In genomic region chr9:95510610-95511231, GRCh38 we compare ENCODE assay signal across 1 cellular context.
TF ChIP-seq lines count a peak whose summit lies in the region.

No MANE protein-coding gene starts in this region.

TF ChIP-seq in K562, 482 proteins besides CTCF, POLR2A, EP300 and RAD21 (continued from another document and continues in another):
- TF ChIP-seq, protein P1, sequence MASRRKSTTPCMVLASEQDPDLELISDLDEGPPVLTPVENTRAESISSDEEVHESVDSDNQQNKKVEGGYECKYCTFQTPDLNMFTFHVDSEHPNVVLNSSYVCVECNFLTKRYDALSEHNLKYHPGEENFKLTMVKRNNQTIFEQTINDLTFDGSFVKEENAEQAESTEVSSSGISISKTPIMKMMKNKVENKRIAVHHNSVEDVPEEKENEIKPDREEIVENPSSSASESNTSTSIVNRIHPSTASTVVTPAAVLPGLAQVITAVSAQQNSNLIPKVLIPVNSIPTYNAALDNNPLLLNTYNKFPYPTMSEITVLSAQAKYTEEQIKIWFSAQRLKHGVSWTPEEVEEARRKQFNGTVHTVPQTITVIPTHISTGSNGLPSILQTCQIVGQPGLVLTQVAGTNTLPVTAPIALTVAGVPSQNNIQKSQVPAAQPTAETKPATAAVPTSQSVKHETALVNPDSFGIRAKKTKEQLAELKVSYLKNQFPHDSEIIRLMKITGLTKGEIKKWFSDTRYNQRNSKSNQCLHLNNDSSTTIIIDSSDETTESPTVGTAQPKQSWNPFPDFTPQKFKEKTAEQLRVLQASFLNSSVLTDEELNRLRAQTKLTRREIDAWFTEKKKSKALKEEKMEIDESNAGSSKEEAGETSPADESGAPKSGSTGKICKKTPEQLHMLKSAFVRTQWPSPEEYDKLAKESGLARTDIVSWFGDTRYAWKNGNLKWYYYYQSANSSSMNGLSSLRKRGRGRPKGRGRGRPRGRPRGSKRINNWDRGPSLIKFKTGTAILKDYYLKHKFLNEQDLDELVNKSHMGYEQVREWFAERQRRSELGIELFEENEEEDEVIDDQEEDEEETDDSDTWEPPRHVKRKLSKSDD (conservative IDR thresholded peaks at IDR 0.05; ENCODE audit: low read length): no peak
- TF ChIP-seq C11orf30 (IDR thresholded peaks at IDR 0.05; ENCODE audit: low read depth) (no peak), TEAD1 (CRISPR knock-in tag; IDR thresholded peaks at IDR 0.05) (peak in 1 of 2 experiments; percentile 84; a peak in 1 of 4 replicates), RCOR1 (IDR thresholded peaks at IDR 0.05; ENCODE audit: borderline replicate concordance in 1 of 2, low read depth in 2 of 2, low read length in 2 of 2) (peak in 1 of 2 experiments; percentile 50; a peak in 1 of 4 replicates), GTF3C2 (IDR thresholded peaks at IDR 0.05; ENCODE audit: borderline replicate concordance, extremely low read depth, insufficient read length) (no peak), SRSF9 (IDR thresholded peaks at IDR 0.05; ENCODE audit: borderline replicate concordance, low read depth, low read length) (no peak), ZFX (CRISPR knock-in tag; IDR thresholded peaks at IDR 0.05) (peak; percentile 63), HMG20B (CRISPR knock-in tag; IDR thresholded peaks at IDR 0.05) (no peak), HDAC1 (IDR thresholded peaks at IDR 0.05) (peak in 1 of 2 experiments; percentile 72; a peak in 2 of 4 replicates), ZNF583 (CRISPR knock-in tag; IDR thresholded peaks at IDR 0.05) (no peak), HINFP (tag; conservative IDR thresholded peaks at IDR 0.05; ENCODE audit: low read depth) (no peak), CBFA2T3 (IDR thresholded peaks at IDR 0.05) (no peak), XRCC3 (IDR thresholded peaks at IDR 0.05) (no peak), CXXC5 (CRISPR knock-in tag; IDR thresholded peaks at IDR 0.05) (peak; percentile 82), HDGF (IDR thresholded peaks at IDR 0.05) (no peak), NFYB (IDR thresholded peaks at IDR 0.05; ENCODE audit: extremely low read depth, insufficient read length) (peak; percentile 25), RREB1 (CRISPR knock-in tag; IDR thresholded peaks at IDR 0.05) (no peak), DPF2 (IDR thresholded peaks at IDR 0.05) (peak; percentile 22; the same call in 1 of the 2 replicates), ZBTB7A (IDR thresholded peaks at IDR 0.05; ENCODE audit: borderline replicate concordance, control insufficient read depth, low read depth, low read length) (peak; percentile 78; the same call in 1 of the 2 replicates), GABPB1 (CRISPR knock-in tag; IDR thresholded peaks at IDR 0.05) (no peak), ZNF436 (CRISPR knock-in tag; IDR thresholded peaks at IDR 0.05) (no peak), ZNF184 (CRISPR knock-in tag; IDR thresholded peaks at IDR 0.05) (no peak), U2AF1 (optimal IDR thresholded peaks at IDR 0.05; ENCODE audit: low read depth, low read length) (no peak), ELK3 (CRISPR knock-in tag; IDR thresholded peaks at IDR 0.05) (no peak), FIP1L1 (IDR thresholded peaks at IDR 0.05; ENCODE audit: low read depth, low read length, poor library complexity, severe bottlenecking) (peak; percentile 49), ZNF696 (CRISPR knock-in tag; conservative IDR thresholded peaks at IDR 0.05) (no peak), CAMTA2 (CRISPR knock-in tag; conservative IDR thresholded peaks at IDR 0.05) (no peak), THAP7 (CRISPR knock-in tag; IDR thresholded peaks at IDR 0.05) (no peak), ZNF57 (CRISPR knock-in tag; IDR thresholded peaks at IDR 0.05) (no peak), ZC3H4 (CRISPR knock-in tag; IDR thresholded peaks at IDR 0.05; ENCODE audit: borderline replicate concordance) (no peak), NCOA1 (IDR thresholded peaks at IDR 0.05; ENCODE audit: low read depth) (no peak), FOXA1 (IDR thresholded peaks at IDR 0.05; ENCODE audit: borderline replicate concordance) (no peak), ZNF133 (CRISPR knock-in tag; IDR thresholded peaks at IDR 0.05) (no peak), MTA3 (IDR thresholded peaks at IDR 0.05; ENCODE audit: borderline replicate concordance) (no peak), CHD4 (IDR thresholded peaks at IDR 0.05; ENCODE audit: insufficient read depth, insufficient replicate concordance, low read depth, low read length, poor library complexity, severe bottlenecking) (no peak), NR2F6 (CRISPR knock-in tag; IDR thresholded peaks at IDR 0.05) (no peak), GATAD2B (IDR thresholded peaks at IDR 0.05; ENCODE audit: borderline replicate concordance) (peak; percentile 64; the same call in 1 of the 2 replicates), TAF15 (IDR thresholded peaks at IDR 0.05; ENCODE audit: low read depth, low read length) (no peak), XRCC5 (IDR thresholded peaks at IDR 0.05; ENCODE audit: low read depth, low read length) (no peak), MAFG (tag; conservative IDR thresholded peaks at IDR 0.05) (no peak), MAFK (IDR thresholded peaks at IDR 0.05; ENCODE audit: low read length) (no peak), CTBP1 (IDR thresholded peaks at IDR 0.05; ENCODE audit: borderline replicate concordance) (peak; percentile 98), SETDB1 (IDR thresholded peaks at IDR 0.05; ENCODE audit: low read length) (no peak), PCBP1 (IDR thresholded peaks at IDR 0.05; ENCODE audit: low read depth, low read length, poor library complexity, severe bottlenecking) (no peak)
- TF ChIP-seq, protein P2, sequence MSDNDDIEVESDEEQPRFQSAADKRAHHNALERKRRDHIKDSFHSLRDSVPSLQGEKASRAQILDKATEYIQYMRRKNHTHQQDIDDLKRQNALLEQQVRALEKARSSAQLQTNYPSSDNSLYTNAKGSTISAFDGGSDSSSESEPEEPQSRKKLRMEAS (CRISPR knock-in tag; IDR thresholded peaks at IDR 0.05): no peak
- TF ChIP-seq, protein P3, sequence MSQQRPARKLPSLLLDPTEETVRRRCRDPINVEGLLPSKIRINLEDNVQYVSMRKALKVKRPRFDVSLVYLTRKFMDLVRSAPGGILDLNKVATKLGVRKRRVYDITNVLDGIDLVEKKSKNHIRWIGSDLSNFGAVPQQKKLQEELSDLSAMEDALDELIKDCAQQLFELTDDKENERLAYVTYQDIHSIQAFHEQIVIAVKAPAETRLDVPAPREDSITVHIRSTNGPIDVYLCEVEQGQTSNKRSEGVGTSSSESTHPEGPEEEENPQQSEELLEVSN (IDR thresholded peaks at IDR 0.05; ENCODE audit: borderline replicate concordance in 1 of 2, extremely low read depth in 1 of 2, insufficient read depth in 1 of 2, insufficient read length in 1 of 2, low read depth in 1 of 2, low read length in 1 of 2, poor library complexity in 1 of 2, severe bottlenecking in 1 of 2): peak; percentile 21 to 80
- TF ChIP-seq, protein P4, sequence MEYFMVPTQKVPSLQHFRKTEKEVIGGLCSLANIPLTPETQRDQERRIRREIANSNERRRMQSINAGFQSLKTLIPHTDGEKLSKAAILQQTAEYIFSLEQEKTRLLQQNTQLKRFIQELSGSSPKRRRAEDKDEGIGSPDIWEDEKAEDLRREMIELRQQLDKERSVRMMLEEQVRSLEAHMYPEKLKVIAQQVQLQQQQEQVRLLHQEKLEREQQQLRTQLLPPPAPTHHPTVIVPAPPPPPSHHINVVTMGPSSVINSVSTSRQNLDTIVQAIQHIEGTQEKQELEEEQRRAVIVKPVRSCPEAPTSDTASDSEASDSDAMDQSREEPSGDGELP (CRISPR knock-in tag; IDR thresholded peaks at IDR 0.05; ENCODE audit: borderline replicate concordance): no peak
